In the genomic region with DNA sequence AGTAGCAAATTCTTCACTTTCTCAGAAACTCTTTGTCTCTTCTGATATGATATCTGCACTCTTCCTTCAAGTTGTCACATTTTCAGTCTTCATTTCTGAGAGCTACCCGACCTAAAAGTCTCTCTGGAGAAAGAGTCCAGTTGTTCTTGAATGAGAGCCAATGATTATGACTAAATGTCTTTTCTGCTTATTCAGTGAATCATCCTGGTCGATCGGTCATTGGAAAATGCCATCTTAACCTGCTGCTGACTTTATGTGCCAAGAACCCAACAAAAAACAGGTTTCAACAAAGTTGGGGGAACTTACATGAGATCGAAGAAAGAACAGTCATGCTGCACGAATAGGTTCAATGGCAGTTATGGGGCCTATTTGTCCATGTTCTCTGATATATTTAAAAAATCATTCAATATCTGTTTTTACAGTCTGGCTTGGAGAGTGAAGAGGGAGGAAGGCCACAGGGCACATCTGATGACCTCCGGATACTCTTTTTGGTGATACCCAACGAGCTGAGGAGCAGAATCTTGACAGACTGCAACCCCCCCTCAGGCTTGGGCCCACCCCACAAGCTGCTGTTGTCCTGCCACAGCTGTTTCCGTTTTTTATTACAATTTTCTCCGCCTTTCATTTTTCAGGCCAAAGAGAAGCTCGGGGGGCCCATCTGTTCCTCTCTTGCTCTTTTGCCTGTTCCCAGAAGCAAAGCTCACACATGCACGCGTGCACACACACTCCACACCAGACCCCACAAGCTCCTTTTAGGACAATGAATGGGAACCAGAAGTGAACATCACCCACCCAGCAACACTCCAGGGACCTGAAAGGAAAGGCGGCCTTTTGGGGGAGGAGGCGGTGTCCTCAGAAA, we compare ENCODE assay signal across 17 cellular contexts. TPM values are rescaled to one million over a fixed set of nuclear protein-coding genes. Genes with fewer than 3 reads are reported as not detected.
A peak's percentile ranks its signal among the peaks of the same experiment; 100 is the strongest.
DNase-seq lines count a peak whose midpoint lies in the region; ATAC-seq and TF ChIP-seq lines count a peak whose summit lies in the region.
"Had no signal": no experiment of that assay in that cellular context is flagged by ENCODE, and none has a peak within 500 bp of the region (broad histone marks: within the 10 kb centered on the region; RNA-seq: fewer than 3 reads in every experiment).

No MANE protein-coding gene starts in this region.

- no peak overlapping the region for H3K27ac Mint-ChIP-seq in type B pancreatic cell
- H3K27ac Mint-ChIP-seq: mesothelial cell of epicardium; stimulated activated memory B cell treated with anti-CD40 and anti-IgM and Interleukin-4, amounts not matched to agents 10 μg/mL and 1 μg/mL and 100 μg/mL, for 72 hours; T-helper 1 cell treated with Interleukin-12 subunit alpha and Interleukin-12 subunit beta and Interleukin-4 antibody, amounts not matched to agents 30 μg/mL and 1 μg/mL, for 36 hours had no signal

- DNase-seq in AG10803 (ENCODE audit: low read depth), result peak; percentile 35
- DNase-seq in NCI-H1694 treated with DMSO at 0.1 percent for 48 hours (lab: John Stamatoyannopoulos, UW), result peak; percentile 95
- peak; percentile 83 for DNase-seq in astrocyte of the spinal cord (ENCODE audit: low read depth, low spot score)
- DNase-seq in left ventricle myocardium superior, result no peak
- DNase-seq in type B pancreatic cell (ENCODE audit: extremely low spot score, unreplicated experiment), result no peak
- no peak for DNase-seq in NCI-H345 (lab: John Stamatoyannopoulos, UW)
- DNase-seq: activated CD4-positive, alpha-beta T cell treated with anti-CD3 and anti-CD28 coated beads for 4 hours; KG1; NCI-H2029 treated with DMSO at 0.1 percent for 48 hours; pancreas had no signal

- H3K4me1 Mint-ChIP-seq in type B pancreatic cell (ENCODE audit: unreplicated experiment), result peaks cover 8% of the 10 kb centered on the region
- H3K4me1 Mint-ChIP-seq: stimulated activated memory B cell treated with anti-CD40 and anti-IgM and Interleukin-4, amounts not matched to agents 10 μg/mL and 1 μg/mL and 100 μg/mL, for 72 hours had no signal

- H3K4me3 ChIP-seq in AG10803 (ENCODE audit: low read length) (no peak overlapping the region), astrocyte of the spinal cord (ENCODE audit: low read depth, low read length) (no peak overlapping the region)
- H3K4me3 ChIP-seq: ascending aorta, pancreas, vagina had no signal

- peak; percentile 42 for ATAC-seq in left ventricle myocardium superior
- no peak for ATAC-seq in GM18867 (IDR thresholded peaks at IDR 0.05; ENCODE audit: unreplicated experiment)
- ATAC-seq in GM18909 (IDR thresholded peaks at IDR 0.05; ENCODE audit: poor library complexity, unreplicated experiment), result no peak
- ATAC-seq: stimulated activated memory B cell treated with anti-CD40 and anti-IgM and Interleukin-4, amounts not matched to agents 10 μg/mL and 1 μg/mL and 100 μg/mL, for 72 hours had no signal

- no peak overlapping the region for H3K4me3 Mint-ChIP-seq in type B pancreatic cell
- H3K4me3 Mint-ChIP-seq: mesothelial cell of epicardium; stimulated activated memory B cell treated with anti-CD40 and anti-IgM and Interleukin-4, amounts not matched to agents 10 μg/mL and 1 μg/mL and 100 μg/mL, for 72 hours; T-helper 1 cell treated with Interleukin-12 subunit alpha and Interleukin-12 subunit beta and Interleukin-4 antibody, amounts not matched to agents 30 μg/mL and 1 μg/mL, for 36 hours had no signal

- in situ Hi-C loops in astrocyte of the spinal cord (cut with HindIII; ENCODE audit: low sequenced_read_pairs), result loop anchor here (25.0 kb wide), 1 partner anchor 400 kb away; no protein-coding TSS in a partner anchor

- peaks cover 14% of the 10 kb centered on the region for H3K27me3 Mint-ChIP-seq in type B pancreatic cell

- no peaks in the 10 kb centered on the region for H3K36me3 Mint-ChIP-seq in type B pancreatic cell
- H3K36me3 Mint-ChIP-seq: mesothelial cell of epicardium; stimulated activated memory B cell treated with anti-CD40 and anti-IgM and Interleukin-4, amounts not matched to agents 10 μg/mL and 1 μg/mL and 100 μg/mL, for 72 hours had no signal

- H3K9me3 Mint-ChIP-seq in type B pancreatic cell, result no peaks in the 10 kb centered on the region
- H3K9me3 Mint-ChIP-seq: mesothelial cell of epicardium; stimulated activated memory B cell treated with anti-CD40 and anti-IgM and Interleukin-4, amounts not matched to agents 10 μg/mL and 1 μg/mL and 100 μg/mL, for 72 hours; T-helper 1 cell treated with Interleukin-12 subunit alpha and Interleukin-12 subunit beta and Interleukin-4 antibody, amounts not matched to agents 30 μg/mL and 1 μg/mL, for 36 hours had no signal

- intact Hi-C loops in left ventricle myocardium superior (cut with micrococcal nuclease), result no loop called here

- no peak for TF ChIP-seq CTCF in AG10803 (conservative IDR thresholded peaks at IDR 0.05; ENCODE audit: low read length)
- TF ChIP-seq CTCF in astrocyte of the spinal cord (IDR thresholded peaks at IDR 0.05; ENCODE audit: low read depth, low read length), result no peak
- no peak for TF ChIP-seq CTCF in type B pancreatic cell (conservative IDR thresholded peaks at IDR 0.05)

RNA-seq across cellular contexts. Expression of gene SOX9, which starts 16.1 kb away (rescaled TPM):
- total RNA-seq in left ventricle myocardium superior (7.3 TPM), type B pancreatic cell (ENCODE audit: low replicate concordance) (19.0 and 54.0 TPM in 2 replicates)

Comparison
In these comparisons a context has a peak if more than half of its experiments do, and no peak if none do; other contexts are left out.
1. DNase-seq: peak in AG10803 (single experiment), NCI-H1694 treated with DMSO at 0.1 percent for 48 hours (single experiment) and astrocyte of the spinal cord (single experiment); none in left ventricle myocardium superior (single experiment), type B pancreatic cell (single experiment) and NCI-H345 (single experiment).